In genomic region chr20:5056801-5057599, GRCh38 we compare ENCODE assay signal across 1 cellular context.
TF ChIP-seq lines count a peak whose summit lies in the region.

No MANE protein-coding gene starts in this region.

TF ChIP-seq in K562, 482 proteins besides CTCF, POLR2A, EP300 and RAD21 (continued from another document and continues in another):
- TF ChIP-seq, protein P1, sequence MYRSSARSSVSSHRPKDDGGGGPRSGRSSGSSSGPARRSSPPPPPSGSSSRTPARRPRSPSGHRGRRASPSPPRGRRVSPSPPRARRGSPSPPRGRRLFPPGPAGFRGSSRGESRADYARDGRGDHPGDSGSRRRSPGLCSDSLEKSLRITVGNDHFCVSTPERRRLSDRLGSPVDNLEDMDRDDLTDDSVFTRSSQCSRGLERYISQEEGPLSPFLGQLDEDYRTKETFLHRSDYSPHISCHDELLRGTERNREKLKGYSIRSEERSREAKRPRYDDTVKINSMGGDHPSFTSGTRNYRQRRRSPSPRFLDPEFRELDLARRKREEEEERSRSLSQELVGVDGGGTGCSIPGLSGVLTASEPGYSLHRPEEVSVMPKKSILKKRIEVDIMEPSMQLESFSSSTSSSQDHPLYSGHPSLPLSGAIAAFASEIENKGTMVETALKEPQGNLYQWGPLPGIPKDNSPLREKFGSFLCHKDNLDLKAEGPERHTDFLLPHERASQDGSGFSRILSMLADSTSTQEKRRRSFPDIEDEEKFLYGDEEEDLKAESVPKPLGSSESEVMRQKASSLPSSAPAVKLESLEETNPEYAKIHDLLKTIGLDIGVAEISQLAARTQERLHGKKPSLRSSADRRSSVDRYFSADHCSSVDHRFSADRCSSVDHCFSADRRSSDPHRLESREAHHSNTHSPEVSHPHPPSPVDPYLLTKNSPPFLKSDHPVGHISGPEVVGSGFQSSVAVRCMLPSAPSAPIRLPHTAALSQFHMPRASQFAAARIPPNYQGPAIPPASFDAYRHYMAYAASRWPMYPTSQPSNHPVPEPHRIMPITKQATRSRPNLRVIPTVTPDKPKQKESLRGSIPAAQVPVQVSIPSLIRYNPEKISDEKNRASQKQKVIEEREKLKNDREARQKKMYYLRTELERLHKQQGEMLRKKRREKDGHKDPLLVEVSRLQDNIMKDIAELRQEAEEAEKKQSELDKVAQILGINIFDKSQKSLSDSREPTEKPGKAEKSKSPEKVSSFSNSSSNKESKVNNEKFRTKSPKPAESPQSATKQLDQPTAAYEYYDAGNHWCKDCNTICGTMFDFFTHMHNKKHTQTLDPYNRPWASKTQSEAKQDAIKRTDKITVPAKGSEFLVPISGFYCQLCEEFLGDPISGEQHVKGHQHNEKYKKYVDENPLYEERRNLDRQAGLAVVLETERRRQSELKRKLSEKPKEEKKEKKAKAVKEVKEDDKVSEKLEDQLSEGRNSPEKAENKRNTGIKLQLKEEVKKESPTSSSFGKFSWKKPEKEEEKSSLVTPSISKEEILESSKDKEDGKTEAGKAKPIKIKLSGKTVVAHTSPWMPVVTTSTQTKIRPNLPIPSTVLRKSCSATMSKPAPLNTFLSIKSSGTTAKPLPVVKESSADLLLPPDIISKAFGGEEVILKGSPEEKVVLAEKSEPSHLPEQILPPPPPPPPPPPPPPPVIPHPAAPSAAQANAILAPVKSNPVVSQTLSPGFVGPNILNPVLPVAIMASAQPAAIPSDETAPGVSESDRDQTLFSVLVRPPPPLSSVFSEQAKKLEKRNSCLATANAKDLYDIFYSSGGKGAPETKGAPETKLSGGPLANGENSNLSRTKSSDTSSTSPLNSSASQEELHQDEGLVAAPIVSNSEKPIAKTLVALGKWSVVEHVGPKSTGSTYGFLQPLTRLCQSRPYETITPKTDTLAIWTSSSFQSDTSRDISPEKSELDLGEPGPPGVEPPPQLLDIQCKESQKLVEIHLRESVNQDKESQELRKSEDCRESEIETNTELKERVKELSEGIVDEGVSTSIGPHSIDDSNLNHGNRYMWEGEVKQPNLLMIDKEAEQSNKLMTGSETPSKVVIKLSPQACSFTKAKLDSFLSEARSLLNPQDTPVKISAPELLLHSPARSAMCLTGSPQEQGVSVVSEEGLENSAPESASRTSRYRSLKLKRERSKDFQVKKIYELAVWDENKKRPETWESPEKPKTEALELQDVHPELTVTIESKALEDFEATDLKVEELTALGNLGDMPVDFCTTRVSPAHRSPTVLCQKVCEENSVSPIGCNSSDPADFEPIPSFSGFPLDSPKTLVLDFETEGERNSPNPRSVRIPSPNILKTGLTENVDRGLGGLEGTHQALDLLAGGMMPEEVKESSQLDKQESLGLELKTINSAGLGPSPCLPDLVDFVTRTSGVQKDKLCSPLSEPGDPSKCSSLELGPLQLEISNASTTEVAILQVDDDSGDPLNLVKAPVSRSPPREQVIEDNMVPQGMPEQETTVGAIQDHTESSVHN (IDR thresholded peaks at IDR 0.05; ENCODE audit: borderline replicate concordance in 1 of 2, low read depth in 1 of 2) = 0 out of 4 replicates have a peak, but pooled peaks of 1 of the 2 experiments have one; percentile 59
- peak; percentile 60 for TF ChIP-seq MGA (IDR thresholded peaks at IDR 0.05)
- peak; percentile 99 for TF ChIP-seq ZNF263 (CRISPR knock-in tag; IDR thresholded peaks at IDR 0.05; ENCODE audit: borderline replicate concordance)
- no peak for TF ChIP-seq HNRNPUL1 (IDR thresholded peaks at IDR 0.05; ENCODE audit: low read length)
- peak in 1 of 2 experiments; percentile 20; a peak in 1 of 4 replicates for TF ChIP-seq RCOR1 (IDR thresholded peaks at IDR 0.05; ENCODE audit: borderline replicate concordance in 1 of 2, low read depth in 2 of 2, low read length in 2 of 2)
- TF ChIP-seq, protein P2, sequence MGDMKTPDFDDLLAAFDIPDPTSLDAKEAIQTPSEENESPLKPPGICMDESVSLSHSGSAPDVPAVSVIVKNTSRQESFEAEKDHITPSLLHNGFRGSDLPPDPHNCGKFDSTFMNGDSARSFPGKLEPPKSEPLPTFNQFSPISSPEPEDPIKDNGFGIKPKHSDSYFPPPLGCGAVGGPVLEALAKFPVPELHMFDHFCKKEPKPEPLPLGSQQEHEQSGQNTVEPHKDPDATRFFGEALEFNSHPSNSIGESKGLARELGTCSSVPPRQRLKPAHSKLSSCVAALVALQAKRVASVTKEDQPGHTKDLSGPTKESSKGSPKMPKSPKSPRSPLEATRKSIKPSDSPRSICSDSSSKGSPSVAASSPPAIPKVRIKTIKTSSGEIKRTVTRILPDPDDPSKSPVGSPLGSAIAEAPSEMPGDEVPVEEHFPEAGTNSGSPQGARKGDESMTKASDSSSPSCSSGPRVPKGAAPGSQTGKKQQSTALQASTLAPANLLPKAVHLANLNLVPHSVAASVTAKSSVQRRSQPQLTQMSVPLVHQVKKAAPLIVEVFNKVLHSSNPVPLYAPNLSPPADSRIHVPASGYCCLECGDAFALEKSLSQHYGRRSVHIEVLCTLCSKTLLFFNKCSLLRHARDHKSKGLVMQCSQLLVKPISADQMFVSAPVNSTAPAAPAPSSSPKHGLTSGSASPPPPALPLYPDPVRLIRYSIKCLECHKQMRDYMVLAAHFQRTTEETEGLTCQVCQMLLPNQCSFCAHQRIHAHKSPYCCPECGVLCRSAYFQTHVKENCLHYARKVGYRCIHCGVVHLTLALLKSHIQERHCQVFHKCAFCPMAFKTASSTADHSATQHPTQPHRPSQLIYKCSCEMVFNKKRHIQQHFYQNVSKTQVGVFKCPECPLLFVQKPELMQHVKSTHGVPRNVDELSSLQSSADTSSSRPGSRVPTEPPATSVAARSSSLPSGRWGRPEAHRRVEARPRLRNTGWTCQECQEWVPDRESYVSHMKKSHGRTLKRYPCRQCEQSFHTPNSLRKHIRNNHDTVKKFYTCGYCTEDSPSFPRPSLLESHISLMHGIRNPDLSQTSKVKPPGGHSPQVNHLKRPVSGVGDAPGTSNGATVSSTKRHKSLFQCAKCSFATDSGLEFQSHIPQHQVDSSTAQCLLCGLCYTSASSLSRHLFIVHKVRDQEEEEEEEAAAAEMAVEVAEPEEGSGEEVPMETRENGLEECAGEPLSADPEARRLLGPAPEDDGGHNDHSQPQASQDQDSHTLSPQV (IDR thresholded peaks at IDR 0.05) = no peak
- TF ChIP-seq MTA1 (IDR thresholded peaks at IDR 0.05; ENCODE audit: borderline replicate concordance) = peak; percentile 58; the same call in 1 of the 2 replicates
- TF ChIP-seq NCOR1 (IDR thresholded peaks at IDR 0.05) = peak; percentile 56
- TF ChIP-seq L3MBTL2 (IDR thresholded peaks at IDR 0.05) = peak; percentile 91
- TF ChIP-seq TAL1 (IDR thresholded peaks at IDR 0.05) = peak; percentile 18; the same call in 1 of the 2 replicates
- peak; percentile 63; the same call in 1 of the 2 replicates for TF ChIP-seq MTA3 (IDR thresholded peaks at IDR 0.05; ENCODE audit: borderline replicate concordance)
- TF ChIP-seq CREB3L1 (IDR thresholded peaks at IDR 0.05; ENCODE audit: borderline replicate concordance, low read depth) = 0 out of 2 replicates have a peak, but pooled peaks have one; percentile 23
- TF ChIP-seq FOXA3 (CRISPR knock-in tag; conservative IDR thresholded peaks at IDR 0.05 in 1 of 2, IDR thresholded peaks at IDR 0.05 in 1 of 2) = peak; percentile 73 to 89; a peak in 3 of 4 replicates
- TF ChIP-seq FOXP1 (CRISPR knock-in tag; IDR thresholded peaks at IDR 0.05) = no peak
- TF ChIP-seq DIDO1 (tag; IDR thresholded peaks at IDR 0.05; ENCODE audit: low read depth) = peak; percentile 60; the same call in 1 of the 2 replicates
- TF ChIP-seq XRCC3 (IDR thresholded peaks at IDR 0.05) = no peak
- TF ChIP-seq ARID1B (IDR thresholded peaks at IDR 0.05) = peak; percentile 62
- TF ChIP-seq, protein P3, sequence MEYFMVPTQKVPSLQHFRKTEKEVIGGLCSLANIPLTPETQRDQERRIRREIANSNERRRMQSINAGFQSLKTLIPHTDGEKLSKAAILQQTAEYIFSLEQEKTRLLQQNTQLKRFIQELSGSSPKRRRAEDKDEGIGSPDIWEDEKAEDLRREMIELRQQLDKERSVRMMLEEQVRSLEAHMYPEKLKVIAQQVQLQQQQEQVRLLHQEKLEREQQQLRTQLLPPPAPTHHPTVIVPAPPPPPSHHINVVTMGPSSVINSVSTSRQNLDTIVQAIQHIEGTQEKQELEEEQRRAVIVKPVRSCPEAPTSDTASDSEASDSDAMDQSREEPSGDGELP (CRISPR knock-in tag; IDR thresholded peaks at IDR 0.05; ENCODE audit: borderline replicate concordance) = peak; percentile 69
- peak in 1 of 2 experiments; percentile 16; a peak in 1 of 4 replicates for TF ChIP-seq KDM1A (IDR thresholded peaks at IDR 0.05)
- peak; percentile 70 for TF ChIP-seq NBN (IDR thresholded peaks at IDR 0.05; ENCODE audit: low read depth)
- TF ChIP-seq, protein P4, sequence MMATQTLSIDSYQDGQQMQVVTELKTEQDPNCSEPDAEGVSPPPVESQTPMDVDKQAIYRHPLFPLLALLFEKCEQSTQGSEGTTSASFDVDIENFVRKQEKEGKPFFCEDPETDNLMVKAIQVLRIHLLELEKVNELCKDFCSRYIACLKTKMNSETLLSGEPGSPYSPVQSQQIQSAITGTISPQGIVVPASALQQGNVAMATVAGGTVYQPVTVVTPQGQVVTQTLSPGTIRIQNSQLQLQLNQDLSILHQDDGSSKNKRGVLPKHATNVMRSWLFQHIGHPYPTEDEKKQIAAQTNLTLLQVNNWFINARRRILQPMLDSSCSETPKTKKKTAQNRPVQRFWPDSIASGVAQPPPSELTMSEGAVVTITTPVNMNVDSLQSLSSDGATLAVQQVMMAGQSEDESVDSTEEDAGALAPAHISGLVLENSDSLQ (IDR thresholded peaks at IDR 0.05) = 0 out of 2 replicates have a peak, but pooled peaks have one; percentile 17
- TF ChIP-seq HDAC1 (IDR thresholded peaks at IDR 0.05) = 0 out of 4 replicates have a peak, but pooled peaks of 1 of the 2 experiments have one; percentile 20
- TF ChIP-seq NRF1 (conservative IDR thresholded peaks at IDR 0.05 in 1 of 2, IDR thresholded peaks at IDR 0.05 in 1 of 2) = 0 out of 4 replicates have a peak, but pooled peaks of 1 of the 2 experiments have one; percentile 19
